ENCODE assay signal across 1 cellular context in the genomic region with DNA sequence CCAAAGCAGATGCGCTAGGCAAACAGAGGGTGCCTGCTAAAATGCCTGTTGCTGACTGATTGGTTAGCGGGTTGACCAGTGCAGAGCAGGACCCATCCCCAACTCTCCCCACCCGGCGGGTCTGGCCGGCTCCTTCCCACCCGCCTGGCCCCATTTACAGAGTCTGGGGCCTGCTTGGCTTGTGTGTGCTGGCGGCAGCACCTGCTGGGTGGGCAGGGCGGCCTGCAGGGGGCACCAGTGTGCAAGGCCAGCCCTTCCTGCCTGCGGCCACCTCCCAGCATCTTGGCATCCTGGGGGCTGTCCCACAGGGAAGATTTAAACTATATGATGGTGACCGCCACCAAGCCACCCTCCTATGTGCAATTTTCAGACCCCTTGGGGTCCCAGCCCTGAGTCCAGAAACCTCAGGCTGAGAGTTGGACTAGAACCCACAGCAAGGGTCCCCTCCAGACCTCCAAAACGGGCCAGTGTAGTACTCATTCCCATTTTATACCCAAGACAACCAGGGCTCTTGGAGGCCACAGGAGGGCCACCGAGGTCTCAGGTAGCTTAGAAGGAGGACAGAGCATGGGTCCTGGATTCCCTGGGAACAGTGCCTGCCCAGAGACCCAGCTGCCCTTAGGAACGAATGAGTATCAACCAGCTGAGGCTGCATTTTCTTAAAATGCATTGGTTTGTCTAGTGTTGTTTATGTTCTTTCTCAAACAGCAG.
TF ChIP-seq lines count a peak whose summit lies in the region.

No MANE protein-coding gene starts in this region.

TF ChIP-seq in K562, 482 proteins besides CTCF, POLR2A, EP300 and RAD21 (continued from another document):
- TF ChIP-seq HOMEZ (CRISPR knock-in tag; IDR thresholded peaks at IDR 0.05) (no peak), RCOR1 (IDR thresholded peaks at IDR 0.05; ENCODE audit: borderline replicate concordance in 1 of 2, low read depth in 2 of 2, low read length in 2 of 2) (peak in 1 of 2 experiments; percentile 59; a peak in 2 of 4 replicates), FOSL1 (tag; conservative IDR thresholded peaks at IDR 0.05) (0 out of 2 replicates have a peak, but pooled peaks have one; percentile 17), STAG1 (CRISPR knock-in tag; IDR thresholded peaks at IDR 0.05; ENCODE audit: borderline replicate concordance) (peak; percentile 73), ZBTB34 (CRISPR knock-in tag; IDR thresholded peaks at IDR 0.05) (no peak), NCOA4 (IDR thresholded peaks at IDR 0.05; ENCODE audit: partially characterized antibody) (no peak), ZBTB33 (CRISPR knock-in tag; IDR thresholded peaks at IDR 0.05) (0 out of 2 replicates have a peak, but pooled peaks have one; percentile 44), RB1 (IDR thresholded peaks at IDR 0.05; ENCODE audit: low read depth) (peak; percentile 76; the same call in 1 of the 2 replicates), MAFF (IDR thresholded peaks at IDR 0.05; ENCODE audit: low read length) (no peak), CBX1 (IDR thresholded peaks at IDR 0.05; ENCODE audit: low read depth) (0 out of 2 replicates have a peak, but pooled peaks have one; percentile 25), MAZ (CRISPR knock-in tag; conservative IDR thresholded peaks at IDR 0.05 in 1 of 2, IDR thresholded peaks at IDR 0.05 in 1 of 2) (peak in 1 of 2 experiments; percentile 46; a peak in 1 of 4 replicates)
- TF ChIP-seq, protein P1, sequence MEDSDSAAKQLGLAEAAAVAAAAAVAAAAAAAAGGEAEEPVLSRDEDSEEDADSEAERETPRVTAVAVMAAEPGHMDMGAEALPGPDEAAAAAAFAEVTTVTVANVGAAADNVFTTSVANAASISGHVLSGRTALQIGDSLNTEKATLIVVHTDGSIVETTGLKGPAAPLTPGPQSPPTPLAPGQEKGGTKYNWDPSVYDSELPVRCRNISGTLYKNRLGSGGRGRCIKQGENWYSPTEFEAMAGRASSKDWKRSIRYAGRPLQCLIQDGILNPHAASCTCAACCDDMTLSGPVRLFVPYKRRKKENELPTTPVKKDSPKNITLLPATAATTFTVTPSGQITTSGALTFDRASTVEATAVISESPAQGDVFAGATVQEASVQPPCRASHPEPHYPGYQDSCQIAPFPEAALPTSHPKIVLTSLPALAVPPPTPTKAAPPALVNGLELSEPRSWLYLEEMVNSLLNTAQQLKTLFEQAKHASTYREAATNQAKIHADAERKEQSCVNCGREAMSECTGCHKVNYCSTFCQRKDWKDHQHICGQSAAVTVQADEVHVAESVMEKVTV (CRISPR knock-in tag; IDR thresholded peaks at IDR 0.05), result peak; percentile 74; the same call in 1 of the 2 replicates
- TF ChIP-seq, protein P2, sequence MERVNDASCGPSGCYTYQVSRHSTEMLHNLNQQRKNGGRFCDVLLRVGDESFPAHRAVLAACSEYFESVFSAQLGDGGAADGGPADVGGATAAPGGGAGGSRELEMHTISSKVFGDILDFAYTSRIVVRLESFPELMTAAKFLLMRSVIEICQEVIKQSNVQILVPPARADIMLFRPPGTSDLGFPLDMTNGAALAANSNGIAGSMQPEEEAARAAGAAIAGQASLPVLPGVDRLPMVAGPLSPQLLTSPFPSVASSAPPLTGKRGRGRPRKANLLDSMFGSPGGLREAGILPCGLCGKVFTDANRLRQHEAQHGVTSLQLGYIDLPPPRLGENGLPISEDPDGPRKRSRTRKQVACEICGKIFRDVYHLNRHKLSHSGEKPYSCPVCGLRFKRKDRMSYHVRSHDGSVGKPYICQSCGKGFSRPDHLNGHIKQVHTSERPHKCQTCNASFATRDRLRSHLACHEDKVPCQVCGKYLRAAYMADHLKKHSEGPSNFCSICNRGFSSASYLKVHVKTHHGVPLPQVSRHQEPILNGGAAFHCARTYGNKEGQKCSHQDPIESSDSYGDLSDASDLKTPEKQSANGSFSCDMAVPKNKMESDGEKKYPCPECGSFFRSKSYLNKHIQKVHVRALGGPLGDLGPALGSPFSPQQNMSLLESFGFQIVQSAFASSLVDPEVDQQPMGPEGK (CRISPR knock-in tag; IDR thresholded peaks at IDR 0.05; ENCODE audit: borderline replicate concordance), result no peak
- TF ChIP-seq, protein P3, sequence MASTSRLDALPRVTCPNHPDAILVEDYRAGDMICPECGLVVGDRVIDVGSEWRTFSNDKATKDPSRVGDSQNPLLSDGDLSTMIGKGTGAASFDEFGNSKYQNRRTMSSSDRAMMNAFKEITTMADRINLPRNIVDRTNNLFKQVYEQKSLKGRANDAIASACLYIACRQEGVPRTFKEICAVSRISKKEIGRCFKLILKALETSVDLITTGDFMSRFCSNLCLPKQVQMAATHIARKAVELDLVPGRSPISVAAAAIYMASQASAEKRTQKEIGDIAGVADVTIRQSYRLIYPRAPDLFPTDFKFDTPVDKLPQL (IDR thresholded peaks at IDR 0.05; ENCODE audit: extremely low read depth, insufficient read length), result no peak
